ENCODE assay signal across 23 cellular contexts in genomic region chr3:13309004-13309403, GRCh38.
DNase-seq lines count a peak whose midpoint lies in the region; ATAC-seq, FAIRE-seq and TF ChIP-seq lines count a peak whose summit lies in the region.
"Had no signal": no experiment of that assay in that cellular context is flagged by ENCODE, and none has a peak within 500 bp of the region (broad histone marks: within the 10 kb centered on the region; RNA-seq: fewer than 3 reads in every experiment).

No MANE protein-coding gene starts in this region.

- peak overlapping the region; percentile 23 to 60 for H3K27ac Mint-ChIP-seq in activated naive CD4-positive, alpha-beta T cell treated with anti-CD3 and anti-CD28 coated beads, Interleukin-2, amount 50 U/mL, for 72 hours
- H3K27ac Mint-ChIP-seq: HFFc6 had no signal

- H3K4me1 ChIP-seq in RWPE2 (ENCODE audit: insufficient read depth, poor library complexity, severe bottlenecking) (no peaks in the 10 kb centered on the region), kidney (ENCODE audit: control insufficient read depth in 1 of 2, insufficient read depth in 1 of 2, low read depth in 1 of 2, low read length in 2 of 2) (no peaks in the 10 kb centered on the region), osteoblast (ENCODE audit: insufficient read depth, low read length) (no peaks in the 10 kb centered on the region)
- H3K4me1 ChIP-seq: HAP-1, SJSA1 had no signal

- intact Hi-C loops in kidney (cut with DNase I): no loop called here

- H3K4me3 ChIP-seq in RWPE2 (ENCODE audit: severe bottlenecking) (no peak overlapping the region), kidney (ENCODE audit: low read length in 2 of 2) (no peak overlapping the region), osteoblast (ENCODE audit: insufficient read depth, low read length) (no peak overlapping the region)
- H3K4me3 ChIP-seq: GM12878, HAP-1, MG63, SJSA1 had no signal

- H3K9me3 Mint-ChIP-seq in activated naive CD4-positive, alpha-beta T cell treated with anti-CD3 and anti-CD28 coated beads, Interleukin-2, amount 50 U/mL, for 72 hours: no peaks in the 10 kb centered on the region
- H3K9me3 Mint-ChIP-seq: HFFc6 had no signal

- H3K36me3 ChIP-seq in RWPE2 (ENCODE audit: low read depth) (no peaks in the 10 kb centered on the region), kidney (ENCODE audit: control insufficient read depth in 1 of 2, insufficient read depth in 2 of 2, low read length in 2 of 2) (no peaks in the 10 kb centered on the region), osteoblast (ENCODE audit: insufficient read depth, low read length) (no peaks in the 10 kb centered on the region)
- H3K36me3 ChIP-seq: MG63, SJSA1 had no signal

- H2AFZ ChIP-seq in osteoblast (ENCODE audit: low read length): no peak overlapping the region

- no peak for TF ChIP-seq CTCF in RWPE2 (IDR thresholded peaks at IDR 0.05; ENCODE audit: poor library complexity, severe bottlenecking)
- no peak for TF ChIP-seq CTCF in kidney (IDR thresholded peaks at IDR 0.05; ENCODE audit: borderline replicate concordance, extremely low read depth, insufficient read depth)
- no peak for TF ChIP-seq CTCF in osteoblast (IDR thresholded peaks at IDR 0.05; ENCODE audit: extremely low read depth, low read depth, low read length)

- H3K4me2 ChIP-seq in osteoblast (ENCODE audit: insufficient read depth, low read length): no peak overlapping the region

- no peaks in the 10 kb centered on the region for H3K36me3 Mint-ChIP-seq in activated naive CD4-positive, alpha-beta T cell treated with anti-CD3 and anti-CD28 coated beads, Interleukin-2, amount 50 U/mL, for 72 hours

- no peaks in the 10 kb centered on the region for H3K79me2 ChIP-seq in osteoblast (ENCODE audit: insufficient read depth, low read length)

- no peak for DNase-seq in activated naive CD4-positive, alpha-beta T cell treated with anti-CD3 and anti-CD28 coated beads, Interleukin-2, amount 50 U/mL, for 72 hours (ENCODE audit: low spot score in 2 of 2)
- no peak for DNase-seq in activated naive CD4-positive, alpha-beta T cell treated with Interleukin-2 at 50 U/mL for 16 hours
- DNase-seq in RWPE2 (ENCODE audit: low spot score) (peak; percentile 21), kidney (peak; percentile 18), osteoblast (ENCODE audit: insufficient read length, low spot score, missing footprints) (peak; percentile 50), pons (ENCODE audit: low spot score) (no peak)
- DNase-seq: GOT3, KG1, NCI-H1105 treated with DMSO at 0.1 percent for 48 hours, NCI-H1930, NCI-H2107 had no signal

- no peak for ATAC-seq in activated naive CD4-positive, alpha-beta T cell treated with anti-CD3 and anti-CD28 coated beads, Interleukin-2, amount 50 U/mL, for 72 hours
- ATAC-seq in RWPE2 (ENCODE audit: low read depth) (no peak), HG03565 (IDR thresholded peaks at IDR 0.05; ENCODE audit: unreplicated experiment) (no peak), HG03196 (IDR thresholded peaks at IDR 0.05; ENCODE audit: unreplicated experiment) (no peak)
- ATAC-seq: Right ventricle myocardium inferior had no signal

- FAIRE-seq in kidney (lab: Jason Lieb, UNC): no peak
- FAIRE-seq: D721Med, G401.6, HTR-8/SVneo, RCC 7860 had no signal

- H3K27ac ChIP-seq in RWPE2 (ENCODE audit: poor library complexity, severe bottlenecking) (no peak overlapping the region), kidney (ENCODE audit: low read depth in 2 of 2, low read length in 2 of 2) (no peak overlapping the region), osteoblast (ENCODE audit: low read depth, low read length) (no peak overlapping the region)
- H3K27ac ChIP-seq: SJSA1 had no signal

- H3K9me3 ChIP-seq in RWPE2 (ENCODE audit: severe bottlenecking) (no peaks in the 10 kb centered on the region), kidney (ENCODE audit: control insufficient read depth in 1 of 2, low read length in 2 of 2) (no peaks in the 10 kb centered on the region), osteoblast (ENCODE audit: low read depth, low read length) (no peaks in the 10 kb centered on the region)
- H3K9me3 ChIP-seq: HAP-1, MG63, SJSA1 had no signal

- H3K27me3 ChIP-seq in RWPE2 (ENCODE audit: insufficient read depth, poor library complexity, severe bottlenecking): no peaks in the 10 kb centered on the region
- no peaks in the 10 kb centered on the region for H3K27me3 ChIP-seq in osteoblast (ENCODE audit: insufficient read depth, low read length)
- H3K27me3 ChIP-seq: MG63, SJSA1 had no signal

- no peak overlapping the region for H3K9ac ChIP-seq in kidney (ENCODE audit: low read length in 2 of 2)

- H4K20me1 ChIP-seq in osteoblast (ENCODE audit: insufficient read depth, low read length): no peaks in the 10 kb centered on the region

Comparison
In these comparisons a context has a peak if more than half of its experiments do, and no peak if none do; other contexts are left out.
1. DNase-seq: peak in RWPE2 (single experiment), kidney (single experiment) and osteoblast (single experiment); none in activated naive CD4-positive, alpha-beta T cell treated with anti-CD3 and anti-CD28 coated beads, Interleukin-2, amount 50 U/mL, for 72 hours (0 of 2), activated naive CD4-positive, alpha-beta T cell treated with Interleukin-2 at 50 U/mL for 16 hours (single experiment) and pons (single experiment).